In genomic region chr10:5563237-5563961, GRCh38 we compare ENCODE assay signal across 12 cellular contexts. TPM values are rescaled to one million over a fixed set of nuclear protein-coding genes. Genes with fewer than 3 reads are reported as not detected.
DNase-seq lines count a peak whose midpoint lies in the region; ATAC-seq and TF ChIP-seq lines count a peak whose summit lies in the region.
"Had no signal": no experiment of that assay in that cellular context is flagged by ENCODE, and none has a peak within 500 bp of the region (broad histone marks: within the 10 kb centered on the region; RNA-seq: fewer than 3 reads in every experiment).

No MANE protein-coding gene starts in this region.

- H3K27ac ChIP-seq in VCaP (peak overlapping the region; percentile 98; the same call in 1 of the 2 replicates), stomach smooth muscle (ENCODE audit: low read length) (peak overlapping the region; percentile 37), gastroesophageal sphincter (peak overlapping the region in 2 of 4 donors; percentile 43 to 45)

- H3K36me3 Mint-ChIP-seq in activated T-cell treated with anti-CD3 and anti-CD28 coated beads, Interleukin-2, amount 50 U/mL, for 4 hours (ENCODE audit: insufficient read depth) = no peaks in the 10 kb centered on the region
- H3K36me3 Mint-ChIP-seq in activated T-cell treated with anti-CD3 and anti-CD28 coated beads, Interleukin-2, amount 50 U/mL, for 72 hours (ENCODE audit: insufficient read depth in 2 of 2) = no peaks in the 10 kb centered on the region

- no peak for ATAC-seq in activated T-cell treated with anti-CD3 and anti-CD28 coated beads, Interleukin-2, amount 50 U/mL, for 4 hours
- no peak for ATAC-seq in activated T-cell treated with anti-CD3 and anti-CD28 coated beads, Interleukin-2, amount 50 U/mL, for 72 hours (replicated peaks in 1 of 2)
- ATAC-seq in gastroesophageal sphincter (no peak), GM21717 (IDR thresholded peaks at IDR 0.05; ENCODE audit: unreplicated experiment) (no peak)

- peaks cover 30% of the 10 kb centered on the region for H3K4me1 Mint-ChIP-seq in activated T-cell treated with anti-CD3 and anti-CD28 coated beads, Interleukin-2, amount 50 U/mL, for 4 hours (ENCODE audit: low read depth)
- peaks cover 60% of the 10 kb centered on the region for H3K4me1 Mint-ChIP-seq in activated T-cell treated with anti-CD3 and anti-CD28 coated beads, Interleukin-2, amount 50 U/mL, for 72 hours (ENCODE audit: low read depth)

- no peaks in the 10 kb centered on the region for H3K9me3 ChIP-seq in stomach smooth muscle (ENCODE audit: control insufficient read depth in 2 of 2, low read length in 2 of 2)
- no peaks in the 10 kb centered on the region for H3K9me3 ChIP-seq in gastroesophageal sphincter

- H3K27ac Mint-ChIP-seq in activated T-cell treated with anti-CD3 and anti-CD28 coated beads, Interleukin-2, amount 50 U/mL, for 72 hours = no peak overlapping the region

- TF ChIP-seq EP300 in gastroesophageal sphincter (IDR thresholded peaks at IDR 0.05) = no peak

- H3K4me3 Mint-ChIP-seq in activated T-cell treated with anti-CD3 and anti-CD28 coated beads, Interleukin-2, amount 50 U/mL, for 4 hours = peak overlapping the region; percentile 73
- H3K4me3 Mint-ChIP-seq in activated T-cell treated with anti-CD3 and anti-CD28 coated beads, Interleukin-2, amount 50 U/mL, for 72 hours = peak overlapping the region in 1 of 2 donors; percentile 71
- H3K4me3 Mint-ChIP-seq: neural crest cell; stimulated activated naive CD8-positive, alpha-beta T cell treated with anti-CD3 and anti-CD28 coated beads, Interleukin-15, Interleukin-2, amounts not matched to agents 100 ng/mL and 50 ng/mL, for 24 hours had no signal

- H3K9me3 Mint-ChIP-seq in activated T-cell treated with anti-CD3 and anti-CD28 coated beads, Interleukin-2, amount 50 U/mL, for 4 hours = no peaks in the 10 kb centered on the region
- no peaks in the 10 kb centered on the region for H3K9me3 Mint-ChIP-seq in activated T-cell treated with anti-CD3 and anti-CD28 coated beads, Interleukin-2, amount 50 U/mL, for 72 hours
- H3K9me3 Mint-ChIP-seq: neural crest cell; stimulated activated naive CD8-positive, alpha-beta T cell treated with anti-CD3 and anti-CD28 coated beads, Interleukin-15, Interleukin-2, amounts not matched to agents 100 ng/mL and 50 ng/mL, for 24 hours had no signal

- no peak for DNase-seq in activated T-cell treated with anti-CD3 and anti-CD28 coated beads, Interleukin-2, amount 50 U/mL, for 4 hours
- DNase-seq in activated T-cell treated with anti-CD3 and anti-CD28 coated beads, Interleukin-2, amount 50 U/mL, for 72 hours = no peak
- DNase-seq in left kidney (ENCODE audit: low read depth, low spot score) = peak; percentile 75
- no peak for DNase-seq in DMS53 treated with DMSO at 0.1 percent for 48 hours (lab: John Stamatoyannopoulos, UW; ENCODE audit: unreplicated experiment)
- DNase-seq: AML-193, amygdala had no signal

- no peak for TF ChIP-seq CTCF in VCaP (conservative IDR thresholded peaks at IDR 0.05)
- no peak for TF ChIP-seq CTCF in gastroesophageal sphincter (IDR thresholded peaks at IDR 0.05)

- no peak overlapping the region for H3K4me3 ChIP-seq in stomach smooth muscle (ENCODE audit: low read length in 2 of 2)
- H3K4me3 ChIP-seq in gastroesophageal sphincter = no peak overlapping the region

- H3K36me3 ChIP-seq in stomach smooth muscle (ENCODE audit: control insufficient read depth in 2 of 2, insufficient read depth in 2 of 2, low read length in 2 of 2) = no peaks in the 10 kb centered on the region
- H3K36me3 ChIP-seq in gastroesophageal sphincter = no peaks in the 10 kb centered on the region

- no peaks in the 10 kb centered on the region for H3K27me3 ChIP-seq in stomach smooth muscle (ENCODE audit: control insufficient read depth in 1 of 2, insufficient read depth in 2 of 2, low read length in 2 of 2)
- H3K27me3 ChIP-seq in gastroesophageal sphincter = no peaks in the 10 kb centered on the region

- peak overlapping the region in 1 of 2 donors; percentile 9 for H3K9ac ChIP-seq in stomach smooth muscle (ENCODE audit: low read length in 2 of 2)

- H3K27me3 Mint-ChIP-seq in activated T-cell treated with anti-CD3 and anti-CD28 coated beads, Interleukin-2, amount 50 U/mL, for 4 hours (ENCODE audit: low read depth) = no peaks in the 10 kb centered on the region
- H3K27me3 Mint-ChIP-seq in activated T-cell treated with anti-CD3 and anti-CD28 coated beads, Interleukin-2, amount 50 U/mL, for 72 hours (ENCODE audit: low read depth) = peaks cover 16% of the 10 kb centered on the region

- TF ChIP-seq POLR2A in gastroesophageal sphincter (IDR thresholded peaks at IDR 0.05) = no peak

- peaks cover 33% of the 10 kb centered on the region for H3K4me1 ChIP-seq in stomach smooth muscle (ENCODE audit: control insufficient read depth, insufficient read depth, low read length)
- peaks cover 4 to 39% (median 6%) of the 10 kb centered on the region in 3 donors for H3K4me1 ChIP-seq in gastroesophageal sphincter

- 41 to 54% methylated on average over 4 to 6 of the region's 22 CpGs for WGBS in gastroesophageal sphincter (ENCODE audit: low coverage in 1 of 2), 2 donors

RNA-seq across cellular contexts. Expression of gene CALML3, which starts 38.6 kb away (rescaled TPM):
- total RNA-seq in activated T-cell treated with anti-CD3 and anti-CD28 coated beads, Interleukin-2, amount 50 U/mL, for 4 hours = not detected
- total RNA-seq in activated T-cell treated with anti-CD3 and anti-CD28 coated beads, Interleukin-2, amount 50 U/mL, for 72 hours = not detected
- total RNA-seq in gastroesophageal sphincter = 10 to 100 TPM in 1 of 4 donors, 1 to 10 TPM in 1, under 1 TPM in 1, not detected in 1; 0.13 to 19.4 (median 1.9) TPM
- total RNA-seq: neural crest cell had no signal
